Comparison of ENCODE assay signal across 1 cellular context in the genomic region with DNA sequence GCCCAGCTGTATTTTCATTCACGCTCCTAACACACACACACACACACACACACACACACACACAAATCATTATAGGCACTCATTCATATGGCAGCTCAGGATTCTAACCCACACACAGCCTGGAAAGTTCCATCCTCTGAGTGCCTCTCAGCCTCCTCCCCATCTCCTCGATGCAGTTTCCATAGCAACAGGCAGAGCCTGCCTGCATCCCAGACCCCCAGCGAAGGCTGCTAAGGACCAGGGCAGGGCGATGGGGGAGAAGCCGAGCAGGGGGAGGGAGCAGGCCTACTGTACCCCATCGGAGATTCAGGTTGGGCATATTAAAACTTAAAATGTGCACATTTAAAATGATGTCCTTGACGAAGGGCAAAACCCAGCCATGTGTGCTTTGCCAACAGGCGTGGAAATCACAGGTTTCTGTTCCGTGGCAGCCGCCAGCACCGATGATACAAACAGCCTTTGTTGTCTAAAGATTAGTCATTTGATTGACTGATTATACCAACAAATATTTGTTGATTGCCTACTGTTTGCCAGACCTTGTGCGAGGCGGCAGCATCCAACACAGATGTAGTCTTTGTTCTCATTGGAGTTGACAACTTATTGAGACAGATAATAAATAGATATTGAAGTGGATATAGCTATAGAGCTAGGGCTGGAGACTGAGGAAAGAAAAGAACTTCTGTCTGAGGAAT.
TF ChIP-seq lines count a peak whose summit lies in the region.

No MANE protein-coding gene starts in this region.

TF ChIP-seq in HepG2, 621 proteins besides CTCF, POLR2A, EP300 and RAD21 (continued from another document and continues in another):
- TF ChIP-seq TFE3 (CRISPR knock-in tag; IDR thresholded peaks at IDR 0.05): no peak
- no peak for TF ChIP-seq ZNF709 (CRISPR knock-in tag; IDR thresholded peaks at IDR 0.05)
- TF ChIP-seq, protein P1, sequence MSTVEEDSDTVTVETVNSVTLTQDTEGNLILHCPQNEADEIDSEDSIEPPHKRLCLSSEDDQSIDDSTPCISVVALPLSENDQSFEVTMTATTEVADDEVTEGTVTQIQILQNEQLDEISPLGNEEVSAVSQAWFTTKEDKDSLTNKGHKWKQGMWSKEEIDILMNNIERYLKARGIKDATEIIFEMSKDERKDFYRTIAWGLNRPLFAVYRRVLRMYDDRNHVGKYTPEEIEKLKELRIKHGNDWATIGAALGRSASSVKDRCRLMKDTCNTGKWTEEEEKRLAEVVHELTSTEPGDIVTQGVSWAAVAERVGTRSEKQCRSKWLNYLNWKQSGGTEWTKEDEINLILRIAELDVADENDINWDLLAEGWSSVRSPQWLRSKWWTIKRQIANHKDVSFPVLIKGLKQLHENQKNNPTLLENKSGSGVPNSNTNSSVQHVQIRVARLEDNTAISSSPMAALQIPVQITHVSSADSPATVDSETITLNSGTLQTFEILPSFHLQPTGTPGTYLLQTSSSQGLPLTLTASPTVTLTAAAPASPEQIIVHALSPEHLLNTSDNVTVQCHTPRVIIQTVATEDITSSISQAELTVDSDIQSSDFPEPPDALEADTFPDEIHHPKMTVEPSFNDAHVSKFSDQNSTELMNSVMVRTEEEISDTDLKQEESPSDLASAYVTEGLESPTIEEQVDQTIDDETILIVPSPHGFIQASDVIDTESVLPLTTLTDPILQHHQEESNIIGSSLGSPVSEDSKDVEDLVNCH (CRISPR knock-in tag; IDR thresholded peaks at IDR 0.05): no peak
- TF ChIP-seq ZBTB3 (CRISPR knock-in tag; IDR thresholded peaks at IDR 0.05; ENCODE audit: borderline replicate concordance, low read depth): no peak
- no peak for TF ChIP-seq KMT2B (CRISPR knock-in tag; IDR thresholded peaks at IDR 0.05)
- TF ChIP-seq SP2 (CRISPR knock-in tag; IDR thresholded peaks at IDR 0.05): no peak
- TF ChIP-seq, protein P2, sequence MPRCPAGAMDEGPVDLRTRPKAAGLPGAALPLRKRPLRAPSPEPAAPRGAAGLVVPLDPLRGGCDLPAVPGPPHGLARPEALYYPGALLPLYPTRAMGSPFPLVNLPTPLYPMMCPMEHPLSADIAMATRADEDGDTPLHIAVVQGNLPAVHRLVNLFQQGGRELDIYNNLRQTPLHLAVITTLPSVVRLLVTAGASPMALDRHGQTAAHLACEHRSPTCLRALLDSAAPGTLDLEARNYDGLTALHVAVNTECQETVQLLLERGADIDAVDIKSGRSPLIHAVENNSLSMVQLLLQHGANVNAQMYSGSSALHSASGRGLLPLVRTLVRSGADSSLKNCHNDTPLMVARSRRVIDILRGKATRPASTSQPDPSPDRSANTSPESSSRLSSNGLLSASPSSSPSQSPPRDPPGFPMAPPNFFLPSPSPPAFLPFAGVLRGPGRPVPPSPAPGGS (CRISPR knock-in tag; IDR thresholded peaks at IDR 0.05): no peak
- TF ChIP-seq ZNF720 (CRISPR knock-in tag; IDR thresholded peaks at IDR 0.05): no peak
- no peak for TF ChIP-seq HOXD1 (CRISPR knock-in tag; IDR thresholded peaks at IDR 0.05)
- TF ChIP-seq ZNF382 (CRISPR knock-in tag; IDR thresholded peaks at IDR 0.05; ENCODE audit: borderline replicate concordance): no peak
- no peak for TF ChIP-seq WIZ (CRISPR knock-in tag; IDR thresholded peaks at IDR 0.05)
- TF ChIP-seq MYC (CRISPR knock-in tag; IDR thresholded peaks at IDR 0.05; ENCODE audit: borderline replicate concordance): 0 out of 2 replicates have a peak, but pooled peaks have one; percentile 22
- TF ChIP-seq FOXA1 (IDR thresholded peaks at IDR 0.05): no peak
- TF ChIP-seq FOXA1 (CRISPR knock-in tag; IDR thresholded peaks at IDR 0.05): peak; percentile 63; the same call in 1 of the 2 replicates
- TF ChIP-seq, protein P3, sequence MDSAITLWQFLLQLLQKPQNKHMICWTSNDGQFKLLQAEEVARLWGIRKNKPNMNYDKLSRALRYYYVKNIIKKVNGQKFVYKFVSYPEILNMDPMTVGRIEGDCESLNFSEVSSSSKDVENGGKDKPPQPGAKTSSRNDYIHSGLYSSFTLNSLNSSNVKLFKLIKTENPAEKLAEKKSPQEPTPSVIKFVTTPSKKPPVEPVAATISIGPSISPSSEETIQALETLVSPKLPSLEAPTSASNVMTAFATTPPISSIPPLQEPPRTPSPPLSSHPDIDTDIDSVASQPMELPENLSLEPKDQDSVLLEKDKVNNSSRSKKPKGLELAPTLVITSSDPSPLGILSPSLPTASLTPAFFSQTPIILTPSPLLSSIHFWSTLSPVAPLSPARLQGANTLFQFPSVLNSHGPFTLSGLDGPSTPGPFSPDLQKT (CRISPR knock-in tag; IDR thresholded peaks at IDR 0.05; ENCODE audit: borderline replicate concordance): no peak
- no peak for TF ChIP-seq ZNF777 (CRISPR knock-in tag; IDR thresholded peaks at IDR 0.05)
- no peak for TF ChIP-seq GATAD1 (CRISPR knock-in tag; IDR thresholded peaks at IDR 0.05)
- no peak for TF ChIP-seq STAT6 (CRISPR knock-in tag; IDR thresholded peaks at IDR 0.05; ENCODE audit: borderline replicate concordance)
- no peak for TF ChIP-seq FIP1L1 (IDR thresholded peaks at IDR 0.05; ENCODE audit: borderline replicate concordance, insufficient read depth, low read depth, low read length)
- no peak for TF ChIP-seq SNAPC2 (CRISPR knock-in tag; IDR thresholded peaks at IDR 0.05)
- no peak for TF ChIP-seq HOXA7 (CRISPR knock-in tag; IDR thresholded peaks at IDR 0.05)
- TF ChIP-seq MEIS2 (CRISPR knock-in tag; IDR thresholded peaks at IDR 0.05): no peak
- no peak for TF ChIP-seq HCFC1 (IDR thresholded peaks at IDR 0.05; ENCODE audit: low read depth, low read length)
- TF ChIP-seq SNAPC4 (CRISPR knock-in tag; IDR thresholded peaks at IDR 0.05): no peak
- no peak for TF ChIP-seq ZNF20 (CRISPR knock-in tag; IDR thresholded peaks at IDR 0.05)
- no peak for TF ChIP-seq PCBP1 (IDR thresholded peaks at IDR 0.05; ENCODE audit: borderline replicate concordance, low read depth, low read length)
- no peak for TF ChIP-seq ZSCAN25 (CRISPR knock-in tag; IDR thresholded peaks at IDR 0.05)
- peak; percentile 48; the same call in 1 of the 2 replicates for TF ChIP-seq NFKBIZ (CRISPR knock-in tag; IDR thresholded peaks at IDR 0.05)
- TF ChIP-seq CC2D1A (CRISPR knock-in tag; IDR thresholded peaks at IDR 0.05): no peak
- peak; percentile 50 for TF ChIP-seq RARA (CRISPR knock-in tag; IDR thresholded peaks at IDR 0.05)
- peak; percentile 55; the same call in 1 of the 2 replicates for TF ChIP-seq ZBTB34 (CRISPR knock-in tag; IDR thresholded peaks at IDR 0.05)
- TF ChIP-seq NFE2L1 (CRISPR knock-in tag; IDR thresholded peaks at IDR 0.05; ENCODE audit: borderline replicate concordance): no peak
- TF ChIP-seq ZFP62 (CRISPR knock-in tag; IDR thresholded peaks at IDR 0.05): no peak
- no peak for TF ChIP-seq NR3C1 (CRISPR knock-in tag; IDR thresholded peaks at IDR 0.05)
- TF ChIP-seq SALL1 (CRISPR knock-in tag; IDR thresholded peaks at IDR 0.05): peak; percentile 44; the same call in 1 of the 2 replicates
- TF ChIP-seq FLYWCH1 (CRISPR knock-in tag; IDR thresholded peaks at IDR 0.05): no peak
- TF ChIP-seq ZNF652 (CRISPR knock-in tag; IDR thresholded peaks at IDR 0.05; ENCODE audit: borderline replicate concordance, low read depth): no peak
- TF ChIP-seq NR2F1 (CRISPR knock-in tag; IDR thresholded peaks at IDR 0.05): no peak
- TF ChIP-seq, protein P4, sequence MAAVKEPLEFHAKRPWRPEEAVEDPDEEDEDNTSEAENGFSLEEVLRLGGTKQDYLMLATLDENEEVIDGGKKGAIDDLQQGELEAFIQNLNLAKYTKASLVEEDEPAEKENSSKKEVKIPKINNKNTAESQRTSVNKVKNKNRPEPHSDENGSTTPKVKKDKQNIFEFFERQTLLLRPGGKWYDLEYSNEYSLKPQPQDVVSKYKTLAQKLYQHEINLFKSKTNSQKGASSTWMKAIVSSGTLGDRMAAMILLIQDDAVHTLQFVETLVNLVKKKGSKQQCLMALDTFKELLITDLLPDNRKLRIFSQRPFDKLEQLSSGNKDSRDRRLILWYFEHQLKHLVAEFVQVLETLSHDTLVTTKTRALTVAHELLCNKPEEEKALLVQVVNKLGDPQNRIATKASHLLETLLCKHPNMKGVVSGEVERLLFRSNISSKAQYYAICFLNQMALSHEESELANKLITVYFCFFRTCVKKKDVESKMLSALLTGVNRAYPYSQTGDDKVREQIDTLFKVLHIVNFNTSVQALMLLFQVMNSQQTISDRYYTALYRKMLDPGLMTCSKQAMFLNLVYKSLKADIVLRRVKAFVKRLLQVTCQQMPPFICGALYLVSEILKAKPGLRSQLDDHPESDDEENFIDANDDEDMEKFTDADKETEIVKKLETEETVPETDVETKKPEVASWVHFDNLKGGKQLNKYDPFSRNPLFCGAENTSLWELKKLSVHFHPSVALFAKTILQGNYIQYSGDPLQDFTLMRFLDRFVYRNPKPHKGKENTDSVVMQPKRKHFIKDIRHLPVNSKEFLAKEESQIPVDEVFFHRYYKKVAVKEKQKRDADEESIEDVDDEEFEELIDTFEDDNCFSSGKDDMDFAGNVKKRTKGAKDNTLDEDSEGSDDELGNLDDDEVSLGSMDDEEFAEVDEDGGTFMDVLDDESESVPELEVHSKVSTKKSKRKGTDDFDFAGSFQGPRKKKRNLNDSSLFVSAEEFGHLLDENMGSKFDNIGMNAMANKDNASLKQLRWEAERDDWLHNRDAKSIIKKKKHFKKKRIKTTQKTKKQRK (IDR thresholded peaks at IDR 0.05; ENCODE audit: low read length): no peak
- no peak for TF ChIP-seq HOXA9 (CRISPR knock-in tag; IDR thresholded peaks at IDR 0.05; ENCODE audit: borderline replicate concordance)
